Comparison of ENCODE assay signal across 1 cellular context in genomic region chr6:116570856-116571682, GRCh38.
TF ChIP-seq lines count a peak whose summit lies in the region.

TSS of gene RWDD1 (plus strand) at chr6:116571504. CDS start at chr6:116571583, 79 bp downstream.

TF ChIP-seq in HepG2, 621 proteins besides CTCF, POLR2A, EP300 and RAD21 (continued from another document and continues in another):
- TF ChIP-seq ZNF354B (CRISPR knock-in tag; IDR thresholded peaks at IDR 0.05): peak; percentile 95; the same call in 1 of the 2 replicates
- TF ChIP-seq ZNF292 (CRISPR knock-in tag; IDR thresholded peaks at IDR 0.05; ENCODE audit: borderline replicate concordance, low read depth): peak; percentile 90
- TF ChIP-seq, protein P1, sequence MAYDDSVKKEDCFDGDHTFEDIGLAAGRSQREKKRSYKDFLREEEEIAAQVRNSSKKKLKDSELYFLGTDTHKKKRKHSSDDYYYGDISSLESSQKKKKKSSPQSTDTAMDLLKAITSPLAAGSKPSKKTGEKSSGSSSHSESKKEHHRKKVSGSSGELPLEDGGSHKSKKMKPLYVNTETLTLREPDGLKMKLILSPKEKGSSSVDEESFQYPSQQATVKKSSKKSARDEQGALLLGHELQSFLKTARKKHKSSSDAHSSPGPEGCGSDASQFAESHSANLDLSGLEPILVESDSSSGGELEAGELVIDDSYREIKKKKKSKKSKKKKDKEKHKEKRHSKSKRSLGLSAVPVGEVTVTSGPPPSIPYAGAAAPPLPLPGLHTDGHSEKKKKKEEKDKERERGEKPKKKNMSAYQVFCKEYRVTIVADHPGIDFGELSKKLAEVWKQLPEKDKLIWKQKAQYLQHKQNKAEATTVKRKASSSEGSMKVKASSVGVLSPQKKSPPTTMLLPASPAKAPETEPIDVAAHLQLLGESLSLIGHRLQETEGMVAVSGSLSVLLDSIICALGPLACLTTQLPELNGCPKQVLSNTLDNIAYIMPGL (CRISPR knock-in tag; IDR thresholded peaks at IDR 0.05; ENCODE audit: borderline replicate concordance in 1 of 2, low read depth in 1 of 2): peak; percentile 99
- TF ChIP-seq IRX3 (CRISPR knock-in tag; IDR thresholded peaks at IDR 0.05; ENCODE audit: borderline replicate concordance, low read depth): peak; percentile 90
- TF ChIP-seq MBNL3 (CRISPR knock-in tag; conservative IDR thresholded peaks at IDR 0.05): no peak
- TF ChIP-seq CBFB (CRISPR knock-in tag; IDR thresholded peaks at IDR 0.05): peak; percentile 97
- peak; percentile 76; the same call in 1 of the 2 replicates for TF ChIP-seq KDM5A (IDR thresholded peaks at IDR 0.05; ENCODE audit: borderline replicate concordance, low read length)
- peak; percentile 100 for TF ChIP-seq ERF (CRISPR knock-in tag; IDR thresholded peaks at IDR 0.05)
- TF ChIP-seq HNRNPH1 (optimal IDR thresholded peaks at IDR 0.05; ENCODE audit: low read depth, low read length): peak; percentile 81
- peak; percentile 52; the same call in 1 of the 2 replicates for TF ChIP-seq SSRP1 (CRISPR knock-in tag; IDR thresholded peaks at IDR 0.05)
- TF ChIP-seq AHR (CRISPR knock-in tag; IDR thresholded peaks at IDR 0.05): peak; percentile 56
- TF ChIP-seq, protein P2, sequence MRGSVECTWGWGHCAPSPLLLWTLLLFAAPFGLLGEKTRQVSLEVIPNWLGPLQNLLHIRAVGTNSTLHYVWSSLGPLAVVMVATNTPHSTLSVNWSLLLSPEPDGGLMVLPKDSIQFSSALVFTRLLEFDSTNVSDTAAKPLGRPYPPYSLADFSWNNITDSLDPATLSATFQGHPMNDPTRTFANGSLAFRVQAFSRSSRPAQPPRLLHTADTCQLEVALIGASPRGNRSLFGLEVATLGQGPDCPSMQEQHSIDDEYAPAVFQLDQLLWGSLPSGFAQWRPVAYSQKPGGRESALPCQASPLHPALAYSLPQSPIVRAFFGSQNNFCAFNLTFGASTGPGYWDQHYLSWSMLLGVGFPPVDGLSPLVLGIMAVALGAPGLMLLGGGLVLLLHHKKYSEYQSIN (CRISPR knock-in tag; IDR thresholded peaks at IDR 0.05; ENCODE audit: borderline replicate concordance): no peak
- no peak; the same call in 1 of the 2 replicates for TF ChIP-seq ZNF644 (CRISPR knock-in tag; IDR thresholded peaks at IDR 0.05; ENCODE audit: low read depth)
- TF ChIP-seq ARNTL (CRISPR knock-in tag; IDR thresholded peaks at IDR 0.05): peak; percentile 65
- peak; percentile 65; the same call in 1 of the 2 replicates for TF ChIP-seq ZNF296 (CRISPR knock-in tag; conservative IDR thresholded peaks at IDR 0.05)
- no peak for TF ChIP-seq ZNF646 (CRISPR knock-in tag; IDR thresholded peaks at IDR 0.05)
- TF ChIP-seq, protein P3, sequence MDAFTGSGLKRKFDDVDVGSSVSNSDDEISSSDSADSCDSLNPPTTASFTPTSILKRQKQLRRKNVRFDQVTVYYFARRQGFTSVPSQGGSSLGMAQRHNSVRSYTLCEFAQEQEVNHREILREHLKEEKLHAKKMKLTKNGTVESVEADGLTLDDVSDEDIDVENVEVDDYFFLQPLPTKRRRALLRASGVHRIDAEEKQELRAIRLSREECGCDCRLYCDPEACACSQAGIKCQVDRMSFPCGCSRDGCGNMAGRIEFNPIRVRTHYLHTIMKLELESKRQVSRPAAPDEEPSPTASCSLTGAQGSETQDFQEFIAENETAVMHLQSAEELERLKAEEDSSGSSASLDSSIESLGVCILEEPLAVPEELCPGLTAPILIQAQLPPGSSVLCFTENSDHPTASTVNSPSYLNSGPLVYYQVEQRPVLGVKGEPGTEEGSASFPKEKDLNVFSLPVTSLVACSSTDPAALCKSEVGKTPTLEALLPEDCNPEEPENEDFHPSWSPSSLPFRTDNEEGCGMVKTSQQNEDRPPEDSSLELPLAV (CRISPR knock-in tag; conservative IDR thresholded peaks at IDR 0.05; ENCODE audit: low read depth): no peak
- TF ChIP-seq KDM1A (CRISPR knock-in tag; IDR thresholded peaks at IDR 0.05): peak; percentile 72
- peak; percentile 83; the same call in 1 of the 2 replicates for TF ChIP-seq ZNF367 (CRISPR knock-in tag; IDR thresholded peaks at IDR 0.05; ENCODE audit: borderline replicate concordance)
- TF ChIP-seq SP140L (CRISPR knock-in tag; IDR thresholded peaks at IDR 0.05; ENCODE audit: borderline replicate concordance): no peak; the same call in 1 of the 2 replicates
- peak; percentile 97 for TF ChIP-seq SMAD3 (CRISPR knock-in tag; IDR thresholded peaks at IDR 0.05)
- TF ChIP-seq SP5 (CRISPR knock-in tag; IDR thresholded peaks at IDR 0.05; ENCODE audit: borderline replicate concordance, low read depth): 0 out of 2 replicates have a peak, but pooled peaks have one; percentile 13
- peak; percentile 89; the same call in 1 of the 2 replicates for TF ChIP-seq E2F1 (CRISPR knock-in tag; IDR thresholded peaks at IDR 0.05)
- peak; percentile 51; the same call in 1 of the 2 replicates for TF ChIP-seq TFAP4 (IDR thresholded peaks at IDR 0.05; ENCODE audit: borderline replicate concordance, low read depth)
- peak; percentile 96 for TF ChIP-seq ZNF605 (CRISPR knock-in tag; IDR thresholded peaks at IDR 0.05)
- TF ChIP-seq, protein P4, sequence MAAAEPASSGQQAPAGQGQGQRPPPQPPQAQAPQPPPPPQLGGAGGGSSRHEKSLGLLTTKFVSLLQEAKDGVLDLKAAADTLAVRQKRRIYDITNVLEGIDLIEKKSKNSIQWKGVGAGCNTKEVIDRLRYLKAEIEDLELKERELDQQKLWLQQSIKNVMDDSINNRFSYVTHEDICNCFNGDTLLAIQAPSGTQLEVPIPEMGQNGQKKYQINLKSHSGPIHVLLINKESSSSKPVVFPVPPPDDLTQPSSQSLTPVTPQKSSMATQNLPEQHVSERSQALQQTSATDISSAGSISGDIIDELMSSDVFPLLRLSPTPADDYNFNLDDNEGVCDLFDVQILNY (CRISPR knock-in tag; conservative IDR thresholded peaks at IDR 0.05): peak; percentile 86
- TF ChIP-seq, protein P5, sequence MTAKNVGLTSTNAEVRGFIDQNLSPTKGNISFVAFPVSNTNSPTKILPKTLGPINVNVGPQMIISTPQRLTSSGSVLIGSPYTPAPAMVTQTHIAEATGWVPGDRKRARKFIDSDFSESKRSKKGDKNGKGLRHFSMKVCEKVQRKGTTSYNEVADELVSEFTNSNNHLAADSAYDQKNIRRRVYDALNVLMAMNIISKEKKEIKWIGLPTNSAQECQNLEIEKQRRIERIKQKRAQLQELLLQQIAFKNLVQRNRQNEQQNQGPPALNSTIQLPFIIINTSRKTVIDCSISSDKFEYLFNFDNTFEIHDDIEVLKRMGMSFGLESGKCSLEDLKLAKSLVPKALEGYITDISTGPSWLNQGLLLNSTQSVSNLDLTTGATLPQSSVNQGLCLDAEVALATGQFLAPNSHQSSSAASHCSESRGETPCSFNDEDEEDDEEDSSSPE (CRISPR knock-in tag; IDR thresholded peaks at IDR 0.05): peak; percentile 85
- TF ChIP-seq HOXA7 (CRISPR knock-in tag; IDR thresholded peaks at IDR 0.05): no peak
- peak; percentile 98; the same call in 1 of the 2 replicates for TF ChIP-seq ZNF598 (CRISPR knock-in tag; IDR thresholded peaks at IDR 0.05; ENCODE audit: borderline replicate concordance)
- peak; percentile 95 for TF ChIP-seq PITX1 (CRISPR knock-in tag; IDR thresholded peaks at IDR 0.05)
- TF ChIP-seq NFIB (CRISPR knock-in tag; IDR thresholded peaks at IDR 0.05; ENCODE audit: borderline replicate concordance): no peak
- TF ChIP-seq ZNF83 (CRISPR knock-in tag; IDR thresholded peaks at IDR 0.05; ENCODE audit: borderline replicate concordance): peak; percentile 48; the same call in 1 of the 2 replicates
- TF ChIP-seq RARA (CRISPR knock-in tag; IDR thresholded peaks at IDR 0.05): no peak; the same call in 1 of the 2 replicates
- TF ChIP-seq USF2 (IDR thresholded peaks at IDR 0.05; ENCODE audit: low read depth, low read length): no peak
- TF ChIP-seq USF2 (CRISPR knock-in tag; IDR thresholded peaks at IDR 0.05; ENCODE audit: borderline replicate concordance): no peak; the same call in 1 of the 2 replicates
- TF ChIP-seq TRIM22 (IDR thresholded peaks at IDR 0.05): no peak
- peak; percentile 100 for TF ChIP-seq ZNF335 (CRISPR knock-in tag; IDR thresholded peaks at IDR 0.05)
- peak; percentile 43 for TF ChIP-seq BCL6 (CRISPR knock-in tag; IDR thresholded peaks at IDR 0.05)
- peak; percentile 80 for TF ChIP-seq ZNF768 (CRISPR knock-in tag; IDR thresholded peaks at IDR 0.05)
- no peak; the same call in none of the 2 replicates for TF ChIP-seq BHLHE40 (IDR thresholded peaks at IDR 0.05; ENCODE audit: low read length)
- TF ChIP-seq TRIM24 (CRISPR knock-in tag; IDR thresholded peaks at IDR 0.05): no peak
